In the genomic region with DNA sequence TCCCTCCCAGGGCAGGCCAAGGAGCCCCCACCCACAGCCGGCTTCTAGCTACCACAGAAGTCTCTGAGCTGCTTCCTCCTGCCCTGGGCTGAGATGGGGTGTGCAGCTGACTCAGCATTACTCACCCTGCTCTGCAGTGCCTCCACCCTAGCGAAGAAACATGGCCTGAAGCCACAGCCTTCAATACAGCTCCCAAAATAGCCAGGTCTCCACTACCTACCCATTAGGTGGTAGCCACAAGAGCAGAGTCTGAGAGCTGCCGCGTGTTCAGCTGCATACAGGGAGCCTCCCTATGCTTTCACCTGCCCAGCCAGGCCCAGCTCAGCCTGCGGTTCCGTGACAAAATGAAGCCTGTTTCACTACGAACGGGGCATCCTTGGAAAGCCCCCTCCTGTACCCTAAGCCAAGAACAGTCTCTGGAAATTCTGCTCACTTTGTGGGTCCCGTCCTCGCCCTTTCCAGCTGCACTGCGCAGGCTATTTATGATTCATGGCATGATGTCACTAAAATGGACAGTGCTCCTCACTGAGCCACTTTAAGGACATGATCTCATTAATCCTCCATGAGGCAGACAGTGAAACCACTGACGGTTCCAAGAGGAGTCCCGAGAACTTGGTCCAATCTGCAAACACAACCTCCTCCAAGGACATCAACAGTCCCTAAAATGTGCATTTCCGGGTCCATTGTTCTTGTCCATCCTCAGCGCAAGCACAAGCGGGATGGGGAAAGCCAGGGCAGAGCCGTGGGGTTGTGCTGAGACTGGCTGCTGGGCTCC, we compare ENCODE assay signal across 8 cellular contexts. TPM values are rescaled to one million over a fixed set of nuclear protein-coding genes. Genes with fewer than 3 reads are reported as not detected.
DNase-seq lines count a peak whose midpoint lies in the region; ATAC-seq and TF ChIP-seq lines count a peak whose summit lies in the region.

No MANE protein-coding gene starts in this region.

- peak overlapping the region; percentile 92 for H3K27ac Mint-ChIP-seq in central memory CD8-positive, alpha-beta T cell (ENCODE audit: low read depth)
- H3K27ac Mint-ChIP-seq in memory B cell = peak overlapping the region; percentile 78
- H3K27ac Mint-ChIP-seq in progenitor cell of endocrine pancreas = no peak overlapping the region

- no peak overlapping the region for H2AFZ ChIP-seq in ACC112 (ENCODE audit: low read length, unreplicated experiment)

- DNase-seq in activated CD4-positive, alpha-beta T cell treated with anti-CD3 and anti-CD28 coated beads for 4 hours = peak; percentile 80 to 85
- peak; percentile 46 to 70 for DNase-seq in central memory CD8-positive, alpha-beta T cell (ENCODE audit: low spot score in 2 of 2)
- DNase-seq in memory B cell (ENCODE audit: low spot score in 2 of 2) (no peak), progenitor cell of endocrine pancreas (ENCODE audit: low spot score, unreplicated experiment) (no peak)
- peak; percentile 54 to 68 for DNase-seq in stimulated activated CD8-positive, alpha-beta memory T cell treated with anti-CD3 and anti-CD28 coated beads, Interleukin-4, amount 100 ng/mL, for 1 hour (ENCODE audit: low read depth in 2 of 2, low spot score in 1 of 2)

- peak overlapping the region; percentile 67 for H3K4me3 Mint-ChIP-seq in central memory CD8-positive, alpha-beta T cell
- H3K4me3 Mint-ChIP-seq in memory B cell (no peak overlapping the region), progenitor cell of endocrine pancreas (ENCODE audit: low read depth) (no peak overlapping the region)

- H3K9me3 Mint-ChIP-seq in central memory CD8-positive, alpha-beta T cell = no peaks in the 10 kb centered on the region
- no peaks in the 10 kb centered on the region for H3K9me3 Mint-ChIP-seq in memory B cell
- H3K9me3 Mint-ChIP-seq in progenitor cell of endocrine pancreas (ENCODE audit: low read depth) = no peaks in the 10 kb centered on the region

- peaks cover 82% of the 10 kb centered on the region for H3K4me1 Mint-ChIP-seq in central memory CD8-positive, alpha-beta T cell
- H3K4me1 Mint-ChIP-seq in memory B cell (peaks cover 35% of the 10 kb centered on the region), progenitor cell of endocrine pancreas (ENCODE audit: low read depth) (no peaks in the 10 kb centered on the region)

- ATAC-seq in GM19438 (IDR thresholded peaks at IDR 0.05; ENCODE audit: low read depth, unreplicated experiment) = peak; percentile 62
- ATAC-seq in HG03565 (IDR thresholded peaks at IDR 0.05; ENCODE audit: unreplicated experiment) = peak; percentile 87
- peak; percentile 78 for ATAC-seq in central memory CD8-positive, alpha-beta T cell (replicated peaks; ENCODE audit: extremely low read depth, poor library complexity, severe bottlenecking)
- ATAC-seq in memory B cell (ENCODE audit: low read depth) = peak; percentile 62

- TF ChIP-seq CTCF in progenitor cell of endocrine pancreas (IDR thresholded peaks at IDR 0.05; ENCODE audit: unreplicated experiment) = no peak

- peaks cover 38% of the 10 kb centered on the region; the same call in 1 of the 2 replicates for H3K36me3 ChIP-seq in ACC112 (ENCODE audit: insufficient read depth, low read length)

- H3K79me2 ChIP-seq in ACC112 (ENCODE audit: control insufficient read depth, insufficient read depth, low read length, unreplicated experiment) = peaks cover 80% of the 10 kb centered on the region

- H3K36me3 Mint-ChIP-seq in central memory CD8-positive, alpha-beta T cell (ENCODE audit: insufficient read depth) = peaks cover 68% of the 10 kb centered on the region
- H3K36me3 Mint-ChIP-seq in memory B cell = peaks cover 15% of the 10 kb centered on the region
- peaks cover 13% of the 10 kb centered on the region for H3K36me3 Mint-ChIP-seq in progenitor cell of endocrine pancreas (ENCODE audit: insufficient read depth)

- H3K4me3 ChIP-seq in ACC112 (ENCODE audit: low read depth, low read length) = peak overlapping the region; percentile 35

- H3K27me3 Mint-ChIP-seq in central memory CD8-positive, alpha-beta T cell = no peaks in the 10 kb centered on the region
- H3K27me3 Mint-ChIP-seq in memory B cell (no peaks in the 10 kb centered on the region), progenitor cell of endocrine pancreas (no peaks in the 10 kb centered on the region)

- H3K27ac ChIP-seq in ACC112 (ENCODE audit: low read depth, low read length) = peak overlapping the region; percentile 94

- H3K27me3 ChIP-seq in ACC112 (ENCODE audit: insufficient read depth, low read length) = no peaks in the 10 kb centered on the region

- peaks cover 78% of the 10 kb centered on the region for H3K4me1 ChIP-seq in ACC112 (ENCODE audit: control insufficient read depth, insufficient read depth, low read length, unreplicated experiment)

RNA-seq across cellular contexts. Expression of gene WDR1, which starts 20.2 kb away (rescaled TPM):
- total RNA-seq in progenitor cell of endocrine pancreas = 191 and 200 TPM in 2 replicates

Comparison
In these comparisons a context has a peak if more than half of its experiments do, and no peak if none do; other contexts are left out.
1. DNase-seq: peak in activated CD4-positive, alpha-beta T cell treated with anti-CD3 and anti-CD28 coated beads for 4 hours (2 of 2), central memory CD8-positive, alpha-beta T cell (2 of 2) and stimulated activated CD8-positive, alpha-beta memory T cell treated with anti-CD3 and anti-CD28 coated beads, Interleukin-4, amount 100 ng/mL, for 1 hour (2 of 2); none in memory B cell (0 of 2) and progenitor cell of endocrine pancreas (single experiment).
2. Peak in every context shown above with its lines, with median percentiles within 50 percentile points of each other: ATAC-seq.